8 cellular contexts compared by ENCODE assay signal in genomic region chr16:58336332-58337089, GRCh38. TPM values are rescaled to one million over a fixed set of nuclear protein-coding genes. Genes with fewer than 3 reads are reported as not detected.
A peak's percentile ranks its signal among the peaks of the same experiment; 100 is the strongest.
DNase-seq lines count a peak whose midpoint lies in the region; ATAC-seq and TF ChIP-seq lines count a peak whose summit lies in the region.

No MANE protein-coding gene starts in this region.

- no peaks in the 10 kb centered on the region for H3K4me1 ChIP-seq in HEK293 (ENCODE audit: control insufficient read depth, insufficient read depth, low read length)
- H3K4me1 ChIP-seq in right cardiac atrium (ENCODE audit: control insufficient read depth, insufficient read depth, low read length) = no peaks in the 10 kb centered on the region

- WGBS in right cardiac atrium = 20% methylated on average over 24 of the region's 24 CpGs

- ATAC-seq in right cardiac atrium (peak; percentile 72 to 79), GM19328 (IDR thresholded peaks at IDR 0.05; ENCODE audit: unreplicated experiment) (no peak)

- CTCF ChIA-PET in HEK293 (lab: Yijun Ruan, JAX) = interaction anchor here (0.5 to 8.6 kb wide), 60 partner anchors 9 to 1868 kb away, joined by 3 to 140 read pairs (median 4); partner anchors contain the start of genes GINS3 and SLC38A7

- TF ChIP-seq CTCF in HEK293 (tag by site-specific recombination; IDR thresholded peaks at IDR 0.05) (peak; percentile 92), retinal pigment epithelial cell (conservative IDR thresholded peaks at IDR 0.05; ENCODE audit: low read depth, low read length) (peak; percentile 94)

- H3K9me3 ChIP-seq in HEK293 (ENCODE audit: control insufficient read depth, insufficient read depth, low read depth, low read length) (no peaks in the 10 kb centered on the region), right cardiac atrium (ENCODE audit: control insufficient read depth, low read length) (no peaks in the 10 kb centered on the region)

- intact Hi-C loops in right cardiac atrium (cut with DNase I) = loop anchor here (2.0 to 10.0 kb wide), 3 partner anchors 150 to 328 kb away; no protein-coding TSS in a partner anchor

- H3K27ac ChIP-seq in HEK293 (ENCODE audit: extremely low read depth, low read depth, low read length) (no peak overlapping the region), right cardiac atrium (ENCODE audit: low read length) (no peak overlapping the region)

- H3K4me3 ChIP-seq in HEK293 (ENCODE audit: low read depth, low read length) (no peak overlapping the region), right cardiac atrium (ENCODE audit: low read length) (peak overlapping the region; percentile 36), retinal pigment epithelial cell (ENCODE audit: low read length) (no peak overlapping the region)

- POLR2A ChIA-PET in HEK293 (lab: Yijun Ruan, JAX) = interaction anchor here (0.5 to 1.2 kb wide), 5 partner anchors 21 to 151 kb away, joined by 3 to 4 read pairs (median 3); partner anchors contain the start of gene GINS3

- DNase-seq in GDM1 (lab: John Stamatoyannopoulos, UW) = peak; percentile 8
- peak; percentile 67 for DNase-seq in NCI-H1092 (lab: John Stamatoyannopoulos, UW)
- peak; percentile 47 to 80 (median 69) for DNase-seq in T-helper 1 cell
- peak; percentile 41 for DNase-seq in amniotic stem cell (lab: John Stamatoyannopoulos, UW)
- DNase-seq in right cardiac atrium = peak; percentile 69 to 92 (median 89)
- peak; percentile 19 for DNase-seq in retinal pigment epithelial cell (ENCODE audit: low read depth)

- no peaks in the 10 kb centered on the region for H3K36me3 ChIP-seq in HEK293 (ENCODE audit: control insufficient read depth in 2 of 2, insufficient read depth in 1 of 2, low read length in 2 of 2)

- no peaks in the 10 kb centered on the region for H3K27me3 ChIP-seq in right cardiac atrium (ENCODE audit: control insufficient read depth, insufficient read depth)

TF ChIP-seq in HEK293, 187 proteins besides CTCF, POLR2A, EP300 and RAD21:
- TF ChIP-seq, protein P1, sequence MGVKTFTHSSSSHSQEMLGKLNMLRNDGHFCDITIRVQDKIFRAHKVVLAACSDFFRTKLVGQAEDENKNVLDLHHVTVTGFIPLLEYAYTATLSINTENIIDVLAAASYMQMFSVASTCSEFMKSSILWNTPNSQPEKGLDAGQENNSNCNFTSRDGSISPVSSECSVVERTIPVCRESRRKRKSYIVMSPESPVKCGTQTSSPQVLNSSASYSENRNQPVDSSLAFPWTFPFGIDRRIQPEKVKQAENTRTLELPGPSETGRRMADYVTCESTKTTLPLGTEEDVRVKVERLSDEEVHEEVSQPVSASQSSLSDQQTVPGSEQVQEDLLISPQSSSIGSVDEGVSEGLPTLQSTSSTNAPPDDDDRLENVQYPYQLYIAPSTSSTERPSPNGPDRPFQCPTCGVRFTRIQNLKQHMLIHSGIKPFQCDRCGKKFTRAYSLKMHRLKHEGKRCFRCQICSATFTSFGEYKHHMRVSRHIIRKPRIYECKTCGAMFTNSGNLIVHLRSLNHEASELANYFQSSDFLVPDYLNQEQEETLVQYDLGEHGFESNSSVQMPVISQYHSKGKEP (tag by site-specific recombination; IDR thresholded peaks at IDR 0.05) = peak; percentile 9; the same call in 1 of the 2 replicates
- peak; percentile 53; the same call in 1 of the 2 replicates for TF ChIP-seq ZSCAN30 (tag by site-specific recombination; IDR thresholded peaks at IDR 0.05)
- no peak for TF ChIP-seq ZNF639 (tag by site-specific recombination; IDR thresholded peaks at IDR 0.05)
- peak; percentile 89 for TF ChIP-seq SCRT2 (tag by site-specific recombination; IDR thresholded peaks at IDR 0.05)
- TF ChIP-seq, protein P2, sequence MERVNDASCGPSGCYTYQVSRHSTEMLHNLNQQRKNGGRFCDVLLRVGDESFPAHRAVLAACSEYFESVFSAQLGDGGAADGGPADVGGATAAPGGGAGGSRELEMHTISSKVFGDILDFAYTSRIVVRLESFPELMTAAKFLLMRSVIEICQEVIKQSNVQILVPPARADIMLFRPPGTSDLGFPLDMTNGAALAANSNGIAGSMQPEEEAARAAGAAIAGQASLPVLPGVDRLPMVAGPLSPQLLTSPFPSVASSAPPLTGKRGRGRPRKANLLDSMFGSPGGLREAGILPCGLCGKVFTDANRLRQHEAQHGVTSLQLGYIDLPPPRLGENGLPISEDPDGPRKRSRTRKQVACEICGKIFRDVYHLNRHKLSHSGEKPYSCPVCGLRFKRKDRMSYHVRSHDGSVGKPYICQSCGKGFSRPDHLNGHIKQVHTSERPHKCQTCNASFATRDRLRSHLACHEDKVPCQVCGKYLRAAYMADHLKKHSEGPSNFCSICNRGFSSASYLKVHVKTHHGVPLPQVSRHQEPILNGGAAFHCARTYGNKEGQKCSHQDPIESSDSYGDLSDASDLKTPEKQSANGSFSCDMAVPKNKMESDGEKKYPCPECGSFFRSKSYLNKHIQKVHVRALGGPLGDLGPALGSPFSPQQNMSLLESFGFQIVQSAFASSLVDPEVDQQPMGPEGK (tag by site-specific recombination; IDR thresholded peaks at IDR 0.05) = 0 out of 2 replicates have a peak, but pooled peaks have one; percentile 22
- 0 out of 2 replicates have a peak, but pooled peaks have one; percentile 38 for TF ChIP-seq ZNF561 (tag by site-specific recombination; IDR thresholded peaks at IDR 0.05; ENCODE audit: borderline replicate concordance)
- no peak for TF ChIP-seq KLF1 (tag by site-specific recombination; IDR thresholded peaks at IDR 0.05)
- 0 out of 2 replicates have a peak, but pooled peaks have one; percentile 42 for TF ChIP-seq SCRT1 (tag by site-specific recombination; IDR thresholded peaks at IDR 0.05; ENCODE audit: borderline replicate concordance)
- TF ChIP-seq ZNF366 (tag by site-specific recombination; conservative IDR thresholded peaks at IDR 0.05) = no peak
- TF ChIP-seq ZNF660 (tag by site-specific recombination; IDR thresholded peaks at IDR 0.05) = peak; percentile 84
- TF ChIP-seq ZNF654 (tag by site-specific recombination; IDR thresholded peaks at IDR 0.05; ENCODE audit: low read depth) = peak; percentile 60
- TF ChIP-seq PRDM1 (tag by site-specific recombination; IDR thresholded peaks at IDR 0.05) = peak; percentile 87
- TF ChIP-seq ZNF335 (tag by site-specific recombination; conservative IDR thresholded peaks at IDR 0.05) = peak; percentile 32; the same call in 1 of the 2 replicates
- TF ChIP-seq SETDB1 (IDR thresholded peaks at IDR 0.05; ENCODE audit: insufficient read length, low read length) = no peak

RNA-seq across cellular contexts. Expression of gene PRSS54, which starts 41.7 kb away (rescaled TPM):
- total RNA-seq in right cardiac atrium = not detected
- not detected for polyA plus RNA-seq in right cardiac atrium

RNA-seq across cellular contexts. Expression of gene GINS3, which starts 55.8 kb away (rescaled TPM):
- total RNA-seq in right cardiac atrium = 1 to 10 TPM; 6.3 to 8.0 (median 6.7) TPM
- 6.5 TPM for polyA plus RNA-seq in right cardiac atrium

Comparison
In these comparisons a context has a peak if more than half of its experiments do, and no peak if none do; other contexts are left out.
1. DNase-seq: peak in every context shown above with its lines; median percentile 89 in right cardiac atrium; 69 in T-helper 1 cell; 67 in NCI-H1092; 41 in amniotic stem cell; 19 in retinal pigment epithelial cell; 8 in GDM1.